9 cellular contexts compared by ENCODE assay signal in genomic region chr7:74082770-74083116, GRCh38. TPM values are rescaled to one million over a fixed set of nuclear protein-coding genes. Genes with fewer than 3 reads are reported as not detected.
A peak's percentile ranks its signal among the peaks of the same experiment; 100 is the strongest.
DNase-seq lines count a peak whose midpoint lies in the region; ATAC-seq and TF ChIP-seq lines count a peak whose summit lies in the region.
"Had no signal": no experiment of that assay in that cellular context is flagged by ENCODE, and none has a peak within 500 bp of the region (broad histone marks: within the 10 kb centered on the region; RNA-seq: fewer than 3 reads in every experiment).

No MANE protein-coding gene starts in this region.

- H3K9me3 ChIP-seq in iPS-15b (ENCODE audit: control insufficient read depth, insufficient read depth, low read length) (no peaks in the 10 kb centered on the region), adrenal gland (replicated peaks in 1 of 3) (no peaks in the 10 kb centered on the region)
- H3K9me3 ChIP-seq: right lobe of liver had no signal

- H3K9me3 Mint-ChIP-seq in T-cell: no peaks in the 10 kb centered on the region

- TF ChIP-seq POLR2A in adrenal gland (IDR thresholded peaks at IDR 0.05): no peak

- TF ChIP-seq CTCF in adrenal gland (IDR thresholded peaks at IDR 0.05): no peak

- peak overlapping the region in 1 of 2 donors; percentile 59 for H3K27ac Mint-ChIP-seq in T-cell

- H3K27ac ChIP-seq in substantia nigra (ENCODE audit: low read depth, low read length, poor library complexity, severe bottlenecking) (peak overlapping the region; percentile 59), adrenal gland (no peak overlapping the region)
- H3K27ac ChIP-seq: right lobe of liver had no signal

- 78 to 93% (median 87%) methylated on average over 5 to 9 of the region's 9 CpGs for WGBS in adrenal gland, 4 donors

- peaks cover 4% of the 10 kb centered on the region for H3K36me3 Mint-ChIP-seq in T-cell

- DNase-seq in Right ventricle myocardium inferior (ENCODE audit: missing footprints) (peak; percentile 71), left cardiac atrium (no peak), T-cell (no peak), substantia nigra (lab: John Stamatoyannopoulos, UW) (peak in 1 of 49 donors; percentile 44), Ammon's horn (ENCODE audit: low spot score) (no peak), adrenal gland (no peak), cerebellar nuclear complex (lab: John Stamatoyannopoulos, UW) (no peak)

- peak overlapping the region; percentile 45 for H3K4me3 ChIP-seq in iPS-15b (ENCODE audit: low read depth, low read length)
- no peak overlapping the region for H3K4me3 ChIP-seq in adrenal gland

- H3K27me3 Mint-ChIP-seq in T-cell: no peaks in the 10 kb centered on the region

- H3K36me3 ChIP-seq in iPS-15b (ENCODE audit: control insufficient read depth, insufficient read depth, low read length) (peaks cover 9% of the 10 kb centered on the region), adrenal gland (replicated peaks in 1 of 2) (no peaks in the 10 kb centered on the region)
- H3K36me3 ChIP-seq: right lobe of liver had no signal

- H3K9ac ChIP-seq in iPS-15b (ENCODE audit: low read depth, low read length): no peak overlapping the region

- POLR2A ChIA-PET in T-cell (lab: Charles Lee): interaction anchor here (0.6 kb wide), 2 partner anchors 96 to 566 kb away, joined by 3 to 4 read pairs; no protein-coding TSS in a partner anchor

- CTCF ChIA-PET in T-cell (lab: Charles Lee): interaction anchor here in 1 of 2 donors (0.8 kb wide), 1 partner anchor 12 kb away, joined by 4 read pairs; no protein-coding TSS in a partner anchor

- ATAC-seq in Right ventricle myocardium inferior (peak; percentile 1), left cardiac atrium (no peak), T-cell (replicated peaks in 1 of 4) (no peak)

- H3K4me1 Mint-ChIP-seq in T-cell: peaks cover 10 to 12% (median 11%) of the 10 kb centered on the region in 3 donors

- peak overlapping the region; percentile 34 to 82 (median 57) for H3K4me3 Mint-ChIP-seq in T-cell

- H3K27me3 ChIP-seq in iPS-15b (ENCODE audit: control insufficient read depth, insufficient read depth, low read length) (no peaks in the 10 kb centered on the region), adrenal gland (no peaks in the 10 kb centered on the region)
- H3K27me3 ChIP-seq: right lobe of liver had no signal

- H3K4me1 ChIP-seq in iPS-15b (ENCODE audit: control insufficient read depth, insufficient read depth, low read length) (peaks cover 7% of the 10 kb centered on the region), adrenal gland (replicated peaks in 1 of 2) (peaks cover 16 to 21% of the 10 kb centered on the region in 2 donors)

- intact Hi-C loops in Right ventricle myocardium inferior (cut with DNase I) (no loop called here), left cardiac atrium (cut with DNase I) (loop anchor here in 1 of 2 donors (5.0 kb wide), 1 partner anchor 90 kb away; the partner anchor contains the start of gene EIF4H), adrenal gland (cut with DNase I) (loop anchor here in 1 of 2 donors (5.0 kb wide), 1 partner anchor 100 kb away; no protein-coding TSS in a partner anchor)

RNA-seq across cellular contexts. Expression of gene LIMK1, which starts 0.9 kb away (rescaled TPM):
- total RNA-seq in Right ventricle myocardium inferior (8.7 TPM), left cardiac atrium (10 to 100 TPM; 11.4 to 11.6 TPM), T-cell (10 to 100 TPM; 13.5 to 24.9 (median 18.4) TPM), adrenal gland (10 to 100 TPM; 17.7 to 32.1 (median 21.4) TPM)
- polyA plus RNA-seq in adrenal gland: 10 to 100 TPM in 1 of 3 donors, 1 to 10 TPM in 2; 7.2 to 18.6 (median 8.9) TPM

RNA-seq across cellular contexts. Expression of gene ELN, which starts 54.8 kb away (rescaled TPM):
- 29.9 TPM for total RNA-seq in Right ventricle myocardium inferior
- 100 to 1,000 TPM in 1 of 2 donors, 10 to 100 TPM in 1; 91.7 to 166 TPM for total RNA-seq in left cardiac atrium
- under 1 TPM in 3 of 5 donors, not detected in 2; 0.22 to 0.56 (median 0.44) TPM for total RNA-seq in T-cell
- 10 to 100 TPM in 6 of 8 donors, 1 to 10 TPM in 2; 7.0 to 25.6 (median 14.6) TPM for total RNA-seq in adrenal gland
- 100 to 1,000 TPM in 1 of 3 donors, 10 to 100 TPM in 1, 1 to 10 TPM in 1; 4.6 to 107 (median 33.4) TPM for polyA plus RNA-seq in adrenal gland

Comparison
In these comparisons a context has a peak if more than half of its experiments do, and no peak if none do; other contexts are left out.
1. RNA of gene ELN, which starts 54.8 kb away (total RNA-seq): 91.7 to 166 TPM in left cardiac atrium, 29.9 TPM in Right ventricle myocardium inferior (single experiment) and 7.0 to 25.6 TPM in adrenal gland; 0.22 to 0.56 TPM in T-cell; every median in the first group is over 4 times any median in the second.